Comparison of ENCODE assay signal across 20 cellular contexts in the genomic region with DNA sequence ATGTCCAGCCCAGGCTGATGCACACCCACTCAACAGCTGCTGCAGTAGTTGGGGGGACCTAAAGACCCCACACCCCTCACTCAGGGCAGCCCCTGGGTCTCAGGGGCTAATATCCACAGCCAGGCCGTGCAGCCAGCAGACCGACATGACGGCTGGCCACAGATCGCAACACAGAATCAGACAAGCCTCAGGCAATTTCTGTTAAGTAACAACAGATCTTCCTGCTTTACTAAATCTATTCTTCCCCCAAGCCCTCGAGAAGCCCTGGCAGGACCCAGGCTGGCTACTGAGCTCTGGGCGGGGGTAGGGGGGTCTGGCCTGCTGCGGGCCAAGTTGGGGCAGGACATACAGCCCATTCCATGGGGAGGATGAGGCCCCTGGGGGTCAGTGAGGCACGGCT. TPM values are rescaled to one million over a fixed set of nuclear protein-coding genes. Genes with fewer than 3 reads are reported as not detected.
A peak's percentile ranks its signal among the peaks of the same experiment; 100 is the strongest.
DNase-seq lines count a peak whose midpoint lies in the region; ATAC-seq, FAIRE-seq and TF ChIP-seq lines count a peak whose summit lies in the region.
"Had no signal": no experiment of that assay in that cellular context is flagged by ENCODE, and none has a peak within 500 bp of the region (broad histone marks: within the 10 kb centered on the region; RNA-seq: fewer than 3 reads in every experiment).

No MANE protein-coding gene starts in this region.

- H2BK120ac ChIP-seq in neuronal stem cell (ENCODE audit: low read depth, low read length) = no peak overlapping the region

- no peak overlapping the region for H2BK5ac ChIP-seq in neuronal stem cell (ENCODE audit: low read length)

- H3K9ac ChIP-seq in BLaER1 treated with 17β-estradiol and CSF1 and Interleukin-3, amounts not matched to agents 10 nM and 100 nM = peak overlapping the region in 5 of 11 experiments; percentile 26 to 62 (median 41); a peak in 9 of 22 replicates
- H3K9ac ChIP-seq in astrocyte (ENCODE audit: low read length) (no peak overlapping the region), neuronal stem cell (ENCODE audit: low read depth, low read length, poor library complexity) (no peak overlapping the region)

- H3K36me3 ChIP-seq in BE2C = peaks cover 9% of the 10 kb centered on the region
- peaks cover 12 to 38% (median 16%) of the 10 kb centered on the region in 11 experiments; a peak in 18 of 22 replicates for H3K36me3 ChIP-seq in BLaER1 treated with 17β-estradiol and CSF1 and Interleukin-3, amounts not matched to agents 10 nM and 100 nM
- no peaks in the 10 kb centered on the region for H3K36me3 ChIP-seq in astrocyte (ENCODE audit: insufficient read depth, low read length)
- H3K36me3 ChIP-seq in neuronal stem cell (replicated peaks in 1 of 2; ENCODE audit: control insufficient read depth in 2 of 2, insufficient read depth in 2 of 2, low read length in 2 of 2) = peaks cover 6 to 16% of the 10 kb centered on the region in 2 donors

- H3K4me3 Mint-ChIP-seq in astrocyte (ENCODE audit: unreplicated experiment) = no peak overlapping the region
- H3K4me3 Mint-ChIP-seq: B cell; CD14-positive monocyte; CD4-positive, alpha-beta memory T cell; GM23338; HFFc6 had no signal

- peak overlapping the region; percentile 62 for H3K27ac Mint-ChIP-seq in astrocyte (ENCODE audit: unreplicated experiment)
- H3K27ac Mint-ChIP-seq: B cell; CD14-positive monocyte; CD4-positive, alpha-beta memory T cell; GM23338; HFFc6 had no signal

- peak overlapping the region; percentile 65 for H4K8ac ChIP-seq in neuronal stem cell (ENCODE audit: low read depth, low read length)

- H3K9me3 ChIP-seq in BE2C (no peaks in the 10 kb centered on the region), astrocyte (ENCODE audit: insufficient read depth, low read depth, low read length) (no peaks in the 10 kb centered on the region), neuronal stem cell (replicated peaks in 1 of 2; ENCODE audit: control insufficient read depth in 2 of 2, insufficient read depth in 1 of 2, low read depth in 1 of 2, low read length in 2 of 2) (peaks cover 0 to 2% of the 10 kb centered on the region in 2 donors)
- H3K9me3 ChIP-seq in BLaER1 treated with 17β-estradiol and CSF1 and Interleukin-3, amounts not matched to agents 10 nM and 100 nM (replicated peaks in 1 of 11) = no peaks in the 10 kb centered on the region

- no peak overlapping the region for H2AFZ ChIP-seq in astrocyte (ENCODE audit: low read depth, low read length)
- H2AFZ ChIP-seq in neuronal stem cell (ENCODE audit: low read length) = no peak overlapping the region
- H2AFZ ChIP-seq: GM23338 had no signal

- DNase-seq in BE2C = peak; percentile 50
- no peak for DNase-seq in astrocyte (ENCODE audit: low read depth)
- DNase-seq in neuronal stem cell (ENCODE audit: low spot score) = no peak
- DNase-seq in stimulated activated naive CD4-positive, alpha-beta T cell (lab: John Stamatoyannopoulos, UW) = no peak
- DNase-seq in NCI-H2107 treated with DMSO at 0.1 percent for 48 hours (lab: John Stamatoyannopoulos, UW; ENCODE audit: unreplicated experiment) = no peak
- DNase-seq: GF-D8, HFFc6, IMR-90 had no signal

- H3K4me3 ChIP-seq in BE2C (ENCODE audit: low read depth, low read length) = no peak overlapping the region
- no peak overlapping the region for H3K4me3 ChIP-seq in BLaER1 treated with 17β-estradiol and CSF1 and Interleukin-3, amounts not matched to agents 10 nM and 100 nM
- no peak overlapping the region for H3K4me3 ChIP-seq in astrocyte (ENCODE audit: insufficient read depth, low read depth, low read length)
- H3K4me3 ChIP-seq in neuronal stem cell (ENCODE audit: low read length in 2 of 2) = no peak overlapping the region
- H3K4me3 ChIP-seq: GM12878, GM23338, K562 had no signal

- H3K18ac ChIP-seq in neuronal stem cell (ENCODE audit: low read length) = no peak overlapping the region

- H3K4ac ChIP-seq in neuronal stem cell (ENCODE audit: low read length) = no peak overlapping the region

- peak overlapping the region; percentile 6 for H3K14ac ChIP-seq in neuronal stem cell (ENCODE audit: low read length)

- TF ChIP-seq CTCF in BE2C (IDR thresholded peaks at IDR 0.05; ENCODE audit: low read depth, low read length) (no peak), astrocyte (IDR thresholded peaks at IDR 0.05; ENCODE audit: insufficient read depth, low read depth, low read length) (no peak)

- H3K27me3 ChIP-seq in BE2C (no peaks in the 10 kb centered on the region), astrocyte (ENCODE audit: insufficient read depth, low read length) (no peaks in the 10 kb centered on the region), neuronal stem cell (ENCODE audit: control insufficient read depth in 3 of 3, insufficient read depth in 3 of 3, low read depth in 1 of 3, low read length in 3 of 3) (no peaks in the 10 kb centered on the region)
- peaks cover 0 to 25% (median 0%) of the 10 kb centered on the region in 11 experiments; a peak in 6 of 22 replicates for H3K27me3 ChIP-seq in BLaER1 treated with 17β-estradiol and CSF1 and Interleukin-3, amounts not matched to agents 10 nM and 100 nM

- peak overlapping the region in 9 of 11 experiments; percentile 18 to 86 (median 63); a peak in 16 of 22 replicates for H3K4me2 ChIP-seq in BLaER1 treated with 17β-estradiol and CSF1 and Interleukin-3, amounts not matched to agents 10 nM and 100 nM
- H3K4me2 ChIP-seq in astrocyte (ENCODE audit: low read length) = no peak overlapping the region
- no peak overlapping the region for H3K4me2 ChIP-seq in neuronal stem cell (ENCODE audit: insufficient read depth, low read length, poor library complexity, severe bottlenecking)
- H3K4me2 ChIP-seq: GM23338 had no signal

- H3K79me1 ChIP-seq in neuronal stem cell (ENCODE audit: low read depth, low read length) = peaks cover 7% of the 10 kb centered on the region

- no CpG with 5 or more reads among the region's 8 CpGs for WGBS in neuronal stem cell (ENCODE audit: extremely low coverage in 2 of 2, insufficient read length in 2 of 2, insufficient replicate concordance in 1 of 2), 2 donors

- no peaks in the 10 kb centered on the region for H3K27me3 Mint-ChIP-seq in astrocyte (ENCODE audit: low read depth, unreplicated experiment)
- H3K27me3 Mint-ChIP-seq: B cell; CD4-positive, alpha-beta memory T cell had no signal

- no peaks in the 10 kb centered on the region for H3K79me2 ChIP-seq in astrocyte (ENCODE audit: insufficient read depth, low read length)

- H4K91ac ChIP-seq in neuronal stem cell (ENCODE audit: low read depth, low read length, poor library complexity) = no peak overlapping the region

- peaks cover 2% of the 10 kb centered on the region for H3K36me3 Mint-ChIP-seq in astrocyte (ENCODE audit: low read depth, unreplicated experiment)

- no peak overlapping the region for H2BK12ac ChIP-seq in neuronal stem cell (ENCODE audit: low read length)

- H3K4me1 Mint-ChIP-seq in astrocyte (ENCODE audit: low read depth, unreplicated experiment) = no peaks in the 10 kb centered on the region
- H3K4me1 Mint-ChIP-seq: CD14-positive monocyte, GM23338 had no signal

- H2BK15ac ChIP-seq in neuronal stem cell (ENCODE audit: low read length) = no peak overlapping the region

- no peak for ATAC-seq in HG02852 (IDR thresholded peaks at IDR 0.05; ENCODE audit: unreplicated experiment)
- ATAC-seq: GM12878, GM23338, HCT116 had no signal

- H3K9me3 Mint-ChIP-seq in astrocyte (ENCODE audit: unreplicated experiment) = no peaks in the 10 kb centered on the region
- H3K9me3 Mint-ChIP-seq: CD14-positive monocyte; CD4-positive, alpha-beta memory T cell; GM23338; HFFc6 had no signal

- no peak overlapping the region for H3K23ac ChIP-seq in neuronal stem cell (ENCODE audit: low read depth, low read length, poor library complexity)

- H2AK5ac ChIP-seq in neuronal stem cell (ENCODE audit: low read depth, low read length) = no peak overlapping the region

- peaks cover 16% of the 10 kb centered on the region for H3K4me1 ChIP-seq in BE2C
- peaks cover 7 to 95% (median 83%) of the 10 kb centered on the region in 10 experiments for H3K4me1 ChIP-seq in BLaER1 treated with 17β-estradiol and CSF1 and Interleukin-3, amounts not matched to agents 10 nM and 100 nM
- H3K4me1 ChIP-seq in astrocyte (ENCODE audit: insufficient read depth, low read length) = no peaks in the 10 kb centered on the region
- H3K4me1 ChIP-seq in neuronal stem cell (ENCODE audit: control insufficient read depth in 2 of 2, insufficient read depth in 1 of 2, low read depth in 1 of 2, low read length in 2 of 2) = no peaks in the 10 kb centered on the region

- H4K20me1 ChIP-seq in BLaER1 treated with 17β-estradiol and CSF1 and Interleukin-3, amounts not matched to agents 10 nM and 100 nM = peaks cover 28 to 95% (median 70%) of the 10 kb centered on the region in 11 experiments; a peak in 21 of 22 replicates
- peaks cover 10% of the 10 kb centered on the region for H4K20me1 ChIP-seq in astrocyte (ENCODE audit: insufficient read depth, low read length)

- peak overlapping the region in 2 of 11 experiments; percentile 18 to 34; a peak in 2 of 22 replicates for H3K27ac ChIP-seq in BLaER1 treated with 17β-estradiol and CSF1 and Interleukin-3, amounts not matched to agents 10 nM and 100 nM
- no peak overlapping the region for H3K27ac ChIP-seq in astrocyte (ENCODE audit: low read depth, low read length)
- H3K27ac ChIP-seq in neuronal stem cell (replicated peaks; ENCODE audit: low read length) = no peak overlapping the region

- no peak for FAIRE-seq in astrocyte (lab: Jason Lieb, UNC)
- FAIRE-seq: GM12878, H54, HTR-8/SVneo, K562 had no signal

RNA-seq across cellular contexts. Expression of a gene that starts 28.0 kb away (rescaled TPM):
- 7.4 TPM for polyA plus RNA-seq in BE2C (2012; ENCODE audit: insufficient read depth, insufficient read length, low read depth)
- total RNA-seq in astrocyte = 11.9 and 17.5 TPM in 2 replicates
- polyA plus RNA-seq in neuronal stem cell (2013, experiment 1 of 2) = 21.6 TPM
- polyA plus RNA-seq in neuronal stem cell (2013, experiment 2 of 2) = 21.9 TPM

RNA-seq across cellular contexts. Expression of a gene that starts 39.2 kb away (rescaled TPM):
- 67.4 TPM for polyA plus RNA-seq in BE2C (2012; ENCODE audit: insufficient read depth, insufficient read length, low read depth)
- total RNA-seq in astrocyte = 23.8 and 25.1 TPM in 2 replicates
- polyA plus RNA-seq in neuronal stem cell (2013, experiment 1 of 2) = 10.8 TPM
- polyA plus RNA-seq in neuronal stem cell (2013, experiment 2 of 2) = 10.4 TPM
- total RNA-seq: A172, K562 had no signal
- polyA plus RNA-seq: K562 had no signal

RNA-seq across cellular contexts. Expression of a gene that starts 40.5 kb away (rescaled TPM):
- polyA plus RNA-seq in BE2C (2012; ENCODE audit: insufficient read depth, insufficient read length, low read depth) = 15.9 TPM
- total RNA-seq in astrocyte = 5.8 and 6.6 TPM in 2 replicates
- polyA plus RNA-seq in neuronal stem cell (2013, experiment 1 of 2) = 5.2 TPM
- 4.9 TPM for polyA plus RNA-seq in neuronal stem cell (2013, experiment 2 of 2)
- polyA plus RNA-seq: CD14-positive monocyte; CD4-positive, alpha-beta memory T cell had no signal

Comparison
In these comparisons a context has a peak if more than half of its experiments do, and no peak if none do; other contexts are left out.
1. H3K4me2 ChIP-seq: peak in BLaER1 treated with 17β-estradiol and CSF1 and Interleukin-3, amounts not matched to agents 10 nM and 100 nM (9 of 11); none in astrocyte (single experiment) and neuronal stem cell (single experiment).